Comparison of ENCODE assay signal across 11 cellular contexts in genomic region chr10:95783741-95784140, GRCh38. TPM values are rescaled to one million over a fixed set of nuclear protein-coding genes. Genes with fewer than 3 reads are reported as not detected.
DNase-seq lines count a peak whose midpoint lies in the region; ATAC-seq and TF ChIP-seq lines count a peak whose summit lies in the region.
"Had no signal": no experiment of that assay in that cellular context is flagged by ENCODE, and none has a peak within 500 bp of the region (broad histone marks: within the 10 kb centered on the region; RNA-seq: fewer than 3 reads in every experiment).

No MANE protein-coding gene starts in this region.

- H3K4me3 Mint-ChIP-seq in CD14-positive monocyte, result no peak overlapping the region

- H3K27me3 ChIP-seq in right lobe of liver, result no peaks in the 10 kb centered on the region
- H3K27me3 ChIP-seq: stomach had no signal

- no peak overlapping the region for H3K4me3 ChIP-seq in right lobe of liver
- H3K4me3 ChIP-seq: lung, stomach had no signal

- intact Hi-C loops in CD14-positive monocyte (cut with micrococcal nuclease), result no loop called here
- intact Hi-C loops in right lobe of liver (cut with DNase I), result no loop called here

- WGBS in right lobe of liver (ENCODE audit: insufficient coverage, low coverage, low lambda C conversion rate, missing lambda C conversion rate), result 54% methylated on average over 3 of the region's 3 CpGs

- no peak for DNase-seq in CD14-positive monocyte (ENCODE audit: low spot score)
- no peak for DNase-seq in stimulated activated CD8-positive, alpha-beta memory T cell treated with anti-CD3 and anti-CD28 coated beads, Interleukin-4, amount 100 ng/mL, for 48 hours
- DNase-seq in glomerular visceral epithelial cell (ENCODE audit: extremely low spot score), result no peak
- DNase-seq in substantia nigra (lab: John Stamatoyannopoulos, UW), result no peak
- no peak for DNase-seq in right lobe of liver
- DNase-seq: AML-193, stomach had no signal

- H3K4me1 Mint-ChIP-seq in CD14-positive monocyte, result peaks cover 61% of the 10 kb centered on the region

- H3K36me3 Mint-ChIP-seq in CD14-positive monocyte, result peaks cover 35 to 50% of the 10 kb centered on the region in 2 donors

- no peaks in the 10 kb centered on the region for H3K36me3 ChIP-seq in right lobe of liver
- H3K36me3 ChIP-seq: stomach had no signal

- ATAC-seq in GM18909 (IDR thresholded peaks at IDR 0.05; ENCODE audit: poor library complexity, unreplicated experiment) (peak; percentile 62), HG02798 (IDR thresholded peaks at IDR 0.05; ENCODE audit: poor library complexity, unreplicated experiment) (peak; percentile 57), HG03571 (IDR thresholded peaks at IDR 0.05; ENCODE audit: unreplicated experiment) (peak; percentile 44), right lobe of liver (no peak)

- no peaks in the 10 kb centered on the region for H3K9me3 Mint-ChIP-seq in CD14-positive monocyte

- H3K27ac Mint-ChIP-seq in CD14-positive monocyte, result peak overlapping the region; percentile 70 to 94 (median 87)

- no peak for TF ChIP-seq POLR2A in right lobe of liver (IDR thresholded peaks at IDR 0.05)

- H3K4me1 ChIP-seq in right lobe of liver, result no peaks in the 10 kb centered on the region

- H3K27me3 Mint-ChIP-seq in CD14-positive monocyte (ENCODE audit: low read depth in 3 of 3), result no peaks in the 10 kb centered on the region

- H3K9me3 ChIP-seq in right lobe of liver, result no peaks in the 10 kb centered on the region
- H3K9me3 ChIP-seq: stomach had no signal

- no peak for TF ChIP-seq CTCF in CD14-positive monocyte (IDR thresholded peaks at IDR 0.05)
- no peak for TF ChIP-seq CTCF in right lobe of liver (IDR thresholded peaks at IDR 0.05)

- no peak overlapping the region for H3K27ac ChIP-seq in substantia nigra (ENCODE audit: low read depth, low read length, poor library complexity, severe bottlenecking)
- no peak overlapping the region for H3K27ac ChIP-seq in right lobe of liver

RNA-seq across cellular contexts. Expression of gene ENTPD1, which starts 27.8 kb away (rescaled TPM):
- polyA plus RNA-seq in CD14-positive monocyte, result 10 to 100 TPM; 70.4 to 71.1 TPM
- 1 to 10 TPM; 1.8 to 4.7 (median 3.6) TPM for total RNA-seq in right lobe of liver

Comparison
In these comparisons a context has a peak if more than half of its experiments do, and no peak if none do; other contexts are left out.
1. ATAC-seq: peak in GM18909 (single experiment), HG02798 (single experiment) and HG03571 (single experiment); none in right lobe of liver (0 of 4).